ENCODE assay signal across 8 cellular contexts in genomic region chr17:50425001-50425681, GRCh38. TPM values are rescaled to one million over a fixed set of nuclear protein-coding genes. Genes with fewer than 3 reads are reported as not detected.
DNase-seq lines count a peak whose midpoint lies in the region; ATAC-seq, FAIRE-seq and TF ChIP-seq lines count a peak whose summit lies in the region.

No MANE protein-coding gene starts in this region.

- ATAC-seq in stimulated activated naive B cell treated with anti-CD40 and anti-IgM and Interleukin-4, amounts not matched to agents 10 μg/mL and 1 μg/mL and 100 μg/mL, for 72 hours (replicated peaks): no peak

- no peak for TF ChIP-seq CTCF in HFFc6 (IDR thresholded peaks at IDR 0.05)

- H3K9me3 Mint-ChIP-seq in HFFc6: no peaks in the 10 kb centered on the region
- H3K9me3 Mint-ChIP-seq in activated CD4-positive, alpha-beta memory T cell treated with anti-CD3 and anti-CD28 coated beads, Interleukin-2, amount 10 ng/mL, durations not matched to agents 7 days and 5 days: no peaks in the 10 kb centered on the region
- H3K9me3 Mint-ChIP-seq in stimulated activated naive B cell treated with anti-CD40 and anti-IgM and Interleukin-4, amounts not matched to agents 10 μg/mL and 1 μg/mL and 100 μg/mL, for 72 hours: no peaks in the 10 kb centered on the region

- peaks cover 11% of the 10 kb centered on the region for H3K27me3 ChIP-seq in iPS-15b (ENCODE audit: control insufficient read depth, insufficient read depth, low read length)

- H3K4me1 ChIP-seq in iPS-15b (ENCODE audit: control insufficient read depth, insufficient read depth, low read length): peaks cover 5% of the 10 kb centered on the region

- H3K4me3 ChIP-seq in iPS-15b (ENCODE audit: low read depth, low read length): peak overlapping the region; percentile 58

- POLR2A ChIA-PET in activated CD4-positive, alpha-beta memory T cell treated with anti-CD3 and anti-CD28 coated beads, Interleukin-2, amount 10 ng/mL, durations not matched to agents 7 days and 5 days (lab: Charles Lee): interaction anchor here (1.3 to 3.1 kb wide), 3 partner anchors 28 to 53 kb away, joined by 3 to 28 read pairs (median 16); partner anchors contain the start of genes EME1, LRRC59 and MRPL27

- no peaks in the 10 kb centered on the region for H3K9me3 ChIP-seq in iPS-15b (ENCODE audit: control insufficient read depth, insufficient read depth, low read length)

- no peaks in the 10 kb centered on the region for H3K27me3 Mint-ChIP-seq in HFFc6 (ENCODE audit: insufficient read depth)
- H3K27me3 Mint-ChIP-seq in activated CD4-positive, alpha-beta memory T cell treated with anti-CD3 and anti-CD28 coated beads, Interleukin-2, amount 10 ng/mL, durations not matched to agents 7 days and 5 days: no peaks in the 10 kb centered on the region
- H3K27me3 Mint-ChIP-seq in stimulated activated naive B cell treated with anti-CD40 and anti-IgM and Interleukin-4, amounts not matched to agents 10 μg/mL and 1 μg/mL and 100 μg/mL, for 72 hours: no peaks in the 10 kb centered on the region

- H3K9ac ChIP-seq in iPS-15b (ENCODE audit: low read depth, low read length): no peak overlapping the region

- FAIRE-seq in urothelium cell line (lab: Jason Lieb, UNC): no peak

- CTCF ChIA-PET in activated CD4-positive, alpha-beta memory T cell treated with anti-CD3 and anti-CD28 coated beads, Interleukin-2, amount 10 ng/mL, durations not matched to agents 7 days and 5 days (lab: Charles Lee): interaction anchor here (1.3 to 3.8 kb wide), 2 partner anchors 27 to 54 kb away, joined by 4 to 26 read pairs; partner anchors contain the start of gene LRRC59

- peak overlapping the region; percentile 90; the same call in 1 of the 2 replicates for H3K27ac Mint-ChIP-seq in HFFc6
- peak overlapping the region; percentile 44 for H3K27ac Mint-ChIP-seq in activated CD4-positive, alpha-beta memory T cell treated with anti-CD3 and anti-CD28 coated beads, Interleukin-2, amount 10 ng/mL, durations not matched to agents 7 days and 5 days
- peak overlapping the region; percentile 81 for H3K27ac Mint-ChIP-seq in stimulated activated naive B cell treated with anti-CD40 and anti-IgM and Interleukin-4, amounts not matched to agents 10 μg/mL and 1 μg/mL and 100 μg/mL, for 72 hours

- H3K36me3 ChIP-seq in iPS-15b (ENCODE audit: control insufficient read depth, insufficient read depth, low read length): no peaks in the 10 kb centered on the region

- H3K4me1 Mint-ChIP-seq in HFFc6 (ENCODE audit: low read depth): peaks cover 63% of the 10 kb centered on the region
- peaks cover 40% of the 10 kb centered on the region for H3K4me1 Mint-ChIP-seq in activated CD4-positive, alpha-beta memory T cell treated with anti-CD3 and anti-CD28 coated beads, Interleukin-2, amount 10 ng/mL, durations not matched to agents 7 days and 5 days
- peaks cover 30 to 44% of the 10 kb centered on the region in 2 donors for H3K4me1 Mint-ChIP-seq in stimulated activated naive B cell treated with anti-CD40 and anti-IgM and Interleukin-4, amounts not matched to agents 10 μg/mL and 1 μg/mL and 100 μg/mL, for 72 hours

- peaks cover 8% of the 10 kb centered on the region; the same call in 1 of the 2 replicates for H3K36me3 Mint-ChIP-seq in HFFc6 (ENCODE audit: low read depth)
- H3K36me3 Mint-ChIP-seq in activated CD4-positive, alpha-beta memory T cell treated with anti-CD3 and anti-CD28 coated beads, Interleukin-2, amount 10 ng/mL, durations not matched to agents 7 days and 5 days (ENCODE audit: low read depth): no peaks in the 10 kb centered on the region
- no peaks in the 10 kb centered on the region for H3K36me3 Mint-ChIP-seq in stimulated activated naive B cell treated with anti-CD40 and anti-IgM and Interleukin-4, amounts not matched to agents 10 μg/mL and 1 μg/mL and 100 μg/mL, for 72 hours

- DNase-seq in HFFc6: no peak
- no peak for DNase-seq in activated CD4-positive, alpha-beta memory T cell treated with anti-CD3 and anti-CD28 coated beads, Interleukin-2, amount 10 ng/mL, durations not matched to agents 7 days and 5 days
- DNase-seq in stimulated activated naive B cell treated with anti-CD40 and anti-IgM and Interleukin-4, amounts not matched to agents 10 μg/mL and 1 μg/mL and 100 μg/mL, for 72 hours: no peak
- no peak for DNase-seq in AG08396 (ENCODE audit: low spot score)
- no peak for DNase-seq in GDM1 (lab: John Stamatoyannopoulos, UW)
- DNase-seq in urothelium cell line (ENCODE audit: low spot score): no peak
- DNase-seq in Ammon's horn (ENCODE audit: low spot score): no peak

- H3K4me3 Mint-ChIP-seq in HFFc6: peak overlapping the region; percentile 88
- peak overlapping the region; percentile 84 for H3K4me3 Mint-ChIP-seq in activated CD4-positive, alpha-beta memory T cell treated with anti-CD3 and anti-CD28 coated beads, Interleukin-2, amount 10 ng/mL, durations not matched to agents 7 days and 5 days
- H3K4me3 Mint-ChIP-seq in stimulated activated naive B cell treated with anti-CD40 and anti-IgM and Interleukin-4, amounts not matched to agents 10 μg/mL and 1 μg/mL and 100 μg/mL, for 72 hours: peak overlapping the region; percentile 87 to 93

RNA-seq across cellular contexts. Expression of gene ACSF2, which starts 0.9 kb away (rescaled TPM):
- total RNA-seq in HFFc6 (2021; fragmentation: NEBNext Ultra II Directional; extraction: Animal tissue kit (Norgen Biotek cat#: 25700)): 10 to 100 TPM; 15.3 to 23.3 (median 17.5) TPM
- 10 to 100 TPM; 28.7 to 30.7 TPM for total RNA-seq in activated CD4-positive, alpha-beta memory T cell treated with anti-CD3 and anti-CD28 coated beads, Interleukin-2, amount 10 ng/mL, durations not matched to agents 7 days and 5 days

RNA-seq across cellular contexts. Expression of gene LRRC59, which starts 27.8 kb away (rescaled TPM):
- 100 to 1,000 TPM; 214 to 272 (median 261) TPM for total RNA-seq in HFFc6 (2021; fragmentation: NEBNext Ultra II Directional; extraction: Animal tissue kit (Norgen Biotek cat#: 25700))
- total RNA-seq in activated CD4-positive, alpha-beta memory T cell treated with anti-CD3 and anti-CD28 coated beads, Interleukin-2, amount 10 ng/mL, durations not matched to agents 7 days and 5 days: 10 to 100 TPM; 67.1 to 68.9 TPM

RNA-seq across cellular contexts. Expression of gene CHAD, which starts 43.5 kb away (rescaled TPM):
- not detected for total RNA-seq in HFFc6 (2021; fragmentation: NEBNext Ultra II Directional; extraction: Animal tissue kit (Norgen Biotek cat#: 25700))
- not detected for total RNA-seq in activated CD4-positive, alpha-beta memory T cell treated with anti-CD3 and anti-CD28 coated beads, Interleukin-2, amount 10 ng/mL, durations not matched to agents 7 days and 5 days

RNA-seq across cellular contexts. Expression of gene EME1, which starts 52.1 kb away (rescaled TPM):
- 1 to 10 TPM; 3.3 to 7.7 (median 6.5) TPM for total RNA-seq in HFFc6 (2021; fragmentation: NEBNext Ultra II Directional; extraction: Animal tissue kit (Norgen Biotek cat#: 25700))
- 10 to 100 TPM; 25.1 to 26.1 TPM for total RNA-seq in activated CD4-positive, alpha-beta memory T cell treated with anti-CD3 and anti-CD28 coated beads, Interleukin-2, amount 10 ng/mL, durations not matched to agents 7 days and 5 days

RNA-seq across cellular contexts. Expression of gene MRPL27, which starts 52.2 kb away (rescaled TPM):
- total RNA-seq in HFFc6 (2021; fragmentation: NEBNext Ultra II Directional; extraction: Animal tissue kit (Norgen Biotek cat#: 25700)): 10 to 100 TPM; 70.0 to 78.7 (median 75.0) TPM
- total RNA-seq in activated CD4-positive, alpha-beta memory T cell treated with anti-CD3 and anti-CD28 coated beads, Interleukin-2, amount 10 ng/mL, durations not matched to agents 7 days and 5 days: 10 to 100 TPM; 56.5 to 57.5 TPM
